In the genomic region with DNA sequence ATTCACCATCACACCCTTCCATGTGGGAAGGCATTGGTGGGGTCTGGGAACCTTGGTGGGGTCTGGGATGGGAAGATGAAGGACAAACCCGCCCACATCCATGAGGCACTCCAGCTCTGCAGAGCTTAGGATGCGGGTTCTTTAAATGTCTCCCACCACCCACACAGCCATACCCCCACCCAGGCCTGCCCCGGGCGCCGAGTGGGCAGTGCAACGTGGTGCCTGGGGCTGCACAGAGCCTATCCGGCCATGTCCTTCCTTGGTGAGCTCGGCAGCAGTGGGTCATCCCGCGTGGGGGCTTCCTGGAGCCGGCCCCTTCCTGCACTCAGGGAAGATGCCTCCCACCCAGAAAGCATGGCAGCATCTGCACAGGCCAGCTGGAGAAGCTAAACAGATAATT, we compare ENCODE assay signal across 1 cellular context.
TF ChIP-seq lines count a peak whose summit lies in the region.

No MANE protein-coding gene starts in this region.

TF ChIP-seq in HEK293T, 16 proteins besides CTCF, POLR2A, EP300 and RAD21 (continued from another document):
- TF ChIP-seq L3MBTL2 (conservative IDR thresholded peaks at IDR 0.05) (no peak), NFRKB (IDR thresholded peaks at IDR 0.05) (no peak), FOXA1 (IDR thresholded peaks at IDR 0.05) (no peak), ARNT (IDR thresholded peaks at IDR 0.05) (no peak), HDGF (IDR thresholded peaks at IDR 0.05; ENCODE audit: borderline replicate concordance) (no peak), SP1 (IDR thresholded peaks at IDR 0.05) (no peak)
